In genomic region chr6:98834060-98835031, GRCh38 we compare ENCODE assay signal across 1 cellular context.
TF ChIP-seq lines count a peak whose summit lies in the region.

POU3F2 (plus strand) TSS chr6:98834574; CDS start chr6:98834874, 300 bp downstream.

TF ChIP-seq in K562, 482 proteins besides CTCF, POLR2A, EP300 and RAD21 (continued from another document):
- TF ChIP-seq ELK1 (CRISPR knock-in tag; IDR thresholded peaks at IDR 0.05), result no peak
- peak; percentile 19 for TF ChIP-seq PHF20 (IDR thresholded peaks at IDR 0.05; ENCODE audit: partially characterized antibody)
- TF ChIP-seq STAT5A (IDR thresholded peaks at IDR 0.05; ENCODE audit: borderline replicate concordance, low read length), result peak; percentile 31; the same call in 1 of the 2 replicates
- peak; percentile 93 for TF ChIP-seq VEZF1 (CRISPR knock-in tag; IDR thresholded peaks at IDR 0.05)
- no peak for TF ChIP-seq BMI1 (IDR thresholded peaks at IDR 0.05; ENCODE audit: low read length)
- TF ChIP-seq NFYB (IDR thresholded peaks at IDR 0.05; ENCODE audit: extremely low read depth, insufficient read length), result peak; percentile 32
- peak; percentile 77 for TF ChIP-seq TCF3 (CRISPR knock-in tag; IDR thresholded peaks at IDR 0.05)
- TF ChIP-seq CREM (IDR thresholded peaks at IDR 0.05; ENCODE audit: low read depth), result peak; percentile 17; the same call in 1 of the 2 replicates
- peak; percentile 92 for TF ChIP-seq ARID1B (IDR thresholded peaks at IDR 0.05)
